Comparison of ENCODE assay signal across 33 cellular contexts in genomic region chr18:43950062-43950461, GRCh38.
A peak's percentile ranks its signal among the peaks of the same experiment; 100 is the strongest.
DNase-seq lines count a peak whose midpoint lies in the region; ATAC-seq and TF ChIP-seq lines count a peak whose summit lies in the region.
"Had no signal": no experiment of that assay in that cellular context is flagged by ENCODE, and none has a peak within 500 bp of the region (broad histone marks: within the 10 kb centered on the region; RNA-seq: fewer than 3 reads in every experiment).

No MANE protein-coding gene starts in this region.

- WGBS in SK-N-SH (ENCODE audit: low lambda C conversion rate), result 61% methylated on average over 3 of the region's 3 CpGs
- 77 to 96% (median 93%) methylated on average over 3 of the region's 3 CpGs for WGBS in psoas muscle, 3 donors

- DNase-seq in SK-N-SH (no peak), psoas muscle (no peak), Karpas-422 (no peak)
- no peak for DNase-seq in stimulated activated CD4-positive, alpha-beta T cell treated with anti-CD3 and anti-CD28 coated beads, Interleukin-4, amount 100 ng/mL, for 24 hours
- no peak for DNase-seq in activated T-cell treated with anti-CD3 and anti-CD28 coated beads, Interleukin-2, amount 50 U/mL, for 48 hours
- DNase-seq: 8988T; ACHN; AML-193; BE2C; C1 segment of cervical spinal cord; Caco-2; Calu3; CD4-positive, alpha-beta memory T cell; CD4-positive, alpha-beta T cell; CD4-positive, CD25-positive, alpha-beta regulatory T cell; CD8-positive, alpha-beta memory T cell; CD8-positive, alpha-beta T cell; COR-L47; DMS 273 treated with DMSO at 0.1 percent for 48 hours; DMS153; DMS53; DMS79; DMS79 treated with DMSO at 0.1 percent for 48 hours; DND-41; EL had no signal

- no peak for TF ChIP-seq RAD21 in SK-N-SH (IDR thresholded peaks at IDR 0.05; ENCODE audit: low read length)

- ATAC-seq in SK-N-SH treated with all-trans-retinoic acid at 6 μM for 48 hours (no peak), psoas muscle (no peak)
- ATAC-seq: A549; CD8-positive, alpha-beta T cell had no signal

- no peak for TF ChIP-seq CTCF in SK-N-SH (IDR thresholded peaks at IDR 0.05)
- TF ChIP-seq CTCF in VCaP (conservative IDR thresholded peaks at IDR 0.05), result no peak
- no peak for TF ChIP-seq CTCF in psoas muscle (IDR thresholded peaks at IDR 0.05)

- H3K27ac ChIP-seq in SK-N-SH (ENCODE audit: low read depth in 2 of 2, low read length in 1 of 2), result no peak overlapping the region
- peak overlapping the region; percentile 74 for H3K27ac ChIP-seq in VCaP
- H3K27ac ChIP-seq in psoas muscle, result peak overlapping the region; percentile 61
- H3K27ac ChIP-seq in skeletal muscle tissue (ENCODE audit: low read depth, low read length), result peak overlapping the region; percentile 79
- H3K27ac ChIP-seq in Karpas-422 (ENCODE audit: low read length), result no peak overlapping the region
- H3K27ac ChIP-seq: 22Rv1; A549; BLaER1; BLaER1 treated with 17β-estradiol and CSF1 and Interleukin-3, amounts not matched to agents 10 nM and 100 nM; C4-2B had no signal

- H3K4me2 ChIP-seq in SK-N-SH, result no peak overlapping the region
- H3K4me2 ChIP-seq in Karpas-422 (ENCODE audit: low read depth, low read length, poor library complexity, severe bottlenecking), result no peak overlapping the region
- H3K4me2 ChIP-seq: A549; BLaER1; BLaER1 treated with 17β-estradiol and CSF1 and Interleukin-3, amounts not matched to agents 10 nM and 100 nM had no signal

- H3K4me3 ChIP-seq in SK-N-SH (ENCODE audit: low read depth in 2 of 2, low read length in 1 of 2) (no peak overlapping the region), psoas muscle (no peak overlapping the region), skeletal muscle tissue (ENCODE audit: low read length in 3 of 3) (no peak overlapping the region), Karpas-422 (ENCODE audit: low read length) (no peak overlapping the region)
- H3K4me3 ChIP-seq: A549; BLaER1; BLaER1 treated with 17β-estradiol and CSF1 and Interleukin-3, amounts not matched to agents 10 nM and 100 nM had no signal

- H3K9ac ChIP-seq in SK-N-SH, result no peak overlapping the region
- H3K9ac ChIP-seq in skeletal muscle tissue (ENCODE audit: low read depth in 1 of 3, low read length in 3 of 3), result no peak overlapping the region
- no peak overlapping the region for H3K9ac ChIP-seq in Karpas-422 (ENCODE audit: low read length)
- H3K9ac ChIP-seq: BLaER1; BLaER1 treated with 17β-estradiol and CSF1 and Interleukin-3, amounts not matched to agents 10 nM and 100 nM had no signal

- no peaks in the 10 kb centered on the region for H3K9me2 ChIP-seq in SK-N-SH
- H3K9me2 ChIP-seq in Karpas-422 (replicated peaks; ENCODE audit: insufficient read depth, low read length), result no peaks in the 10 kb centered on the region

- POLR2A ChIA-PET in SK-N-SH (lab: Yijun Ruan, JAX), result no interaction called here

- no peaks in the 10 kb centered on the region; a peak in 1 of 4 replicates for H3K4me1 ChIP-seq in SK-N-SH (ENCODE audit: control insufficient read depth in 1 of 2, insufficient read depth in 2 of 2, low read depth in 1 of 2, low read length in 1 of 2)
- H3K4me1 ChIP-seq in psoas muscle, result peaks cover 12% of the 10 kb centered on the region
- peaks cover 0 to 4% (median 0%) of the 10 kb centered on the region in 3 donors for H3K4me1 ChIP-seq in skeletal muscle tissue (ENCODE audit: control insufficient read depth in 3 of 3, insufficient read depth in 3 of 3, low read length in 3 of 3)
- H3K4me1 ChIP-seq in Karpas-422 (ENCODE audit: low read length), result no peaks in the 10 kb centered on the region
- H3K4me1 ChIP-seq: A549; BE2C; BLaER1; BLaER1 treated with 17β-estradiol and CSF1 and Interleukin-3, amounts not matched to agents 10 nM and 100 nM; Caco-2 had no signal

- H3K9me3 ChIP-seq in SK-N-SH, result no peaks in the 10 kb centered on the region
- no peaks in the 10 kb centered on the region for H3K9me3 ChIP-seq in psoas muscle
- H3K9me3 ChIP-seq in skeletal muscle tissue (ENCODE audit: control insufficient read depth in 3 of 3, low read length in 3 of 3), result no peaks in the 10 kb centered on the region
- H3K9me3 ChIP-seq in Karpas-422 (ENCODE audit: low read length), result no peaks in the 10 kb centered on the region
- H3K9me3 ChIP-seq: A549, BE2C, Caco-2 had no signal

- H3K27me3 ChIP-seq in SK-N-SH (ENCODE audit: insufficient read depth) (no peaks in the 10 kb centered on the region), psoas muscle (ENCODE audit: insufficient read depth in 3 of 3, low read length in 2 of 3) (no peaks in the 10 kb centered on the region), skeletal muscle tissue (ENCODE audit: control insufficient read depth in 3 of 3, insufficient read depth in 3 of 3, low read length in 3 of 3) (no peaks in the 10 kb centered on the region), Karpas-422 (ENCODE audit: low read length) (no peaks in the 10 kb centered on the region)
- H3K27me3 ChIP-seq: BE2C; BLaER1; BLaER1 treated with 17β-estradiol and CSF1 and Interleukin-3, amounts not matched to agents 10 nM and 100 nM had no signal

- no peaks in the 10 kb centered on the region for H3K36me3 ChIP-seq in SK-N-SH (replicated peaks in 1 of 2; ENCODE audit: control insufficient read depth in 1 of 2, insufficient read depth in 2 of 2, low read length in 1 of 2)
- H3K36me3 ChIP-seq in psoas muscle (ENCODE audit: insufficient read depth in 1 of 2, low read depth in 1 of 2), result no peaks in the 10 kb centered on the region
- H3K36me3 ChIP-seq in skeletal muscle tissue (ENCODE audit: control insufficient read depth in 3 of 3, insufficient read depth in 3 of 3, low read length in 3 of 3), result no peaks in the 10 kb centered on the region
- no peaks in the 10 kb centered on the region for H3K36me3 ChIP-seq in Karpas-422 (ENCODE audit: insufficient read depth, low read length)
- H3K36me3 ChIP-seq: BE2C; BLaER1; BLaER1 treated with 17β-estradiol and CSF1 and Interleukin-3, amounts not matched to agents 10 nM and 100 nM had no signal

- intact Hi-C loops in psoas muscle (cut with DNase I), result no loop called here

- H3F3A ChIP-seq in SK-N-SH (replicated peaks; ENCODE audit: insufficient read depth), result no peaks in the 10 kb centered on the region

- no peaks in the 10 kb centered on the region for H4K20me1 ChIP-seq in SK-N-SH (ENCODE audit: insufficient read depth)
- H4K20me1 ChIP-seq in Karpas-422 (ENCODE audit: insufficient read depth, low read depth, low read length), result no peaks in the 10 kb centered on the region
- H4K20me1 ChIP-seq: BLaER1; BLaER1 treated with 17β-estradiol and CSF1 and Interleukin-3, amounts not matched to agents 10 nM and 100 nM had no signal

- no peak for TF ChIP-seq EP300 in SK-N-SH (IDR thresholded peaks at IDR 0.05; ENCODE audit: borderline replicate concordance in 1 of 2, low read depth in 1 of 2, low read length in 1 of 2)

- CTCF ChIA-PET in SK-N-SH (lab: Yijun Ruan, JAX), result interaction anchor here (0.7 kb wide), 1 partner anchor 161 kb away, joined by 3 read pairs; no protein-coding TSS in a partner anchor

- H2AFZ ChIP-seq in SK-N-SH (ENCODE audit: low read depth), result 0 out of 2 replicates have a peak overlapping the region, but pooled peaks have one; percentile 13
- no peak overlapping the region for H2AFZ ChIP-seq in Karpas-422 (ENCODE audit: low read length)

- H3K79me2 ChIP-seq in SK-N-SH (ENCODE audit: insufficient read depth), result no peaks in the 10 kb centered on the region
- no peaks in the 10 kb centered on the region for H3K79me2 ChIP-seq in Karpas-422 (ENCODE audit: low read length)

TF ChIP-seq in SK-N-SH, 30 proteins besides CTCF, POLR2A, EP300 and RAD21:
- TF ChIP-seq, protein P1, sequence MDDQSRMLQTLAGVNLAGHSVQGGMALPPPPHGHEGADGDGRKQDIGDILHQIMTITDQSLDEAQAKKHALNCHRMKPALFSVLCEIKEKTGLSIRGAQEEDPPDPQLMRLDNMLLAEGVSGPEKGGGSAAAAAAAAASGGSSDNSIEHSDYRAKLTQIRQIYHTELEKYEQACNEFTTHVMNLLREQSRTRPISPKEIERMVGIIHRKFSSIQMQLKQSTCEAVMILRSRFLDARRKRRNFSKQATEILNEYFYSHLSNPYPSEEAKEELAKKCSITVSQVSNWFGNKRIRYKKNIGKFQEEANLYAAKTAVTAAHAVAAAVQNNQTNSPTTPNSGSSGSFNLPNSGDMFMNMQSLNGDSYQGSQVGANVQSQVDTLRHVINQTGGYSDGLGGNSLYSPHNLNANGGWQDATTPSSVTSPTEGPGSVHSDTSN (IDR thresholded peaks at IDR 0.05), result no peak
- TF ChIP-seq GATA2 (CRISPR knock-in tag; IDR thresholded peaks at IDR 0.05), result peak; percentile 56; the same call in 1 of the 2 replicates

TF ChIP-seq in SK-N-SH treated with all-trans-retinoic acid at 6 μM for 48 hours, 23 proteins besides CTCF, POLR2A, EP300 and RAD21 (continues in another document):
- TF ChIP-seq ZNF565 (CRISPR knock-in tag; conservative IDR thresholded peaks at IDR 0.05; ENCODE audit: low read depth), result no peak
- TF ChIP-seq CREB5 (CRISPR knock-in tag; IDR thresholded peaks at IDR 0.05; ENCODE audit: low read depth), result no peak
- no peak for TF ChIP-seq ESRRG (CRISPR knock-in tag; IDR thresholded peaks at IDR 0.05)
- no peak for TF ChIP-seq ZC3H10 (CRISPR knock-in tag; IDR thresholded peaks at IDR 0.05)
- no peak for TF ChIP-seq CSRNP3 (CRISPR knock-in tag; IDR thresholded peaks at IDR 0.05)
- TF ChIP-seq TCF4 (CRISPR knock-in tag; IDR thresholded peaks at IDR 0.05; ENCODE audit: borderline replicate concordance), result no peak
- TF ChIP-seq BACH2 (CRISPR knock-in tag; IDR thresholded peaks at IDR 0.05; ENCODE audit: borderline replicate concordance), result no peak

Comparison
In these comparisons a context has a peak if more than half of its experiments do, and no peak if none do; other contexts are left out.
1. H3K27ac ChIP-seq: peak in VCaP (single experiment), psoas muscle (single experiment) and skeletal muscle tissue (single experiment); none in SK-N-SH (0 of 2) and Karpas-422 (single experiment).